ENCODE assay signal across 10 cellular contexts in the genomic region with DNA sequence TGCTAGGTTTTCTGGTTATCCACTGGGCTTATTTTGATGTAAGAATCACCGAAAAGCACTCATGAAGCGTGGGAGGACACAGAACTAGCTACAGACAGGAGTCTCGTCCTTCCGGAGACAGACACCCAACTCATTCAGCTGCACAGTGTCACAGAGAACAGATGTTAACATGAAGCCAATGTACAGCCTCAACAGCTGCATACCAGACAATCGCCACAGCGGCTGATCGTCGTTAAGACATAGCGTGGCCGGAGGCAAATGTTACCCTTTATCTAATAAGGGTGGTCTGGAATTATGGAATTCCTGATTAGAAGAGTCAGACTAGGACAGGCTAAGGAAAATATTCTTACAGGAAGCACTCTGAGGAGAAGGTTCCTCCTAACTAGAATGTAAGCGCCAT. TPM values are rescaled to one million over a fixed set of nuclear protein-coding genes. Genes with fewer than 3 reads are reported as not detected.
DNase-seq lines count a peak whose midpoint lies in the region; ATAC-seq and TF ChIP-seq lines count a peak whose summit lies in the region.
"Had no signal": no experiment of that assay in that cellular context is flagged by ENCODE, and none has a peak within 500 bp of the region (broad histone marks: within the 10 kb centered on the region; RNA-seq: fewer than 3 reads in every experiment).

No MANE protein-coding gene starts in this region.

- no peak overlapping the region for H2BK5ac ChIP-seq in mesendoderm (ENCODE audit: low read length)

- H3K4me3 ChIP-seq in mesendoderm (ENCODE audit: low read length): peak overlapping the region; percentile 20
- H3K4me3 ChIP-seq in stomach smooth muscle (ENCODE audit: low read length in 2 of 2): peak overlapping the region; percentile 82 to 87
- H3K4me3 ChIP-seq in adrenal gland: peak overlapping the region in 1 of 4 donors; percentile 86

- H2BK15ac ChIP-seq in mesendoderm (replicated peaks; ENCODE audit: low read depth): no peak overlapping the region

- H3K18ac ChIP-seq in mesendoderm (ENCODE audit: low read length): no peak overlapping the region

- H3K23ac ChIP-seq in mesendoderm (ENCODE audit: low read length): no peak overlapping the region

- WGBS in mesendoderm (ENCODE audit: extremely low coverage, insufficient coverage, low lambda C conversion rate): no CpG with 5 or more reads among the region's 11 CpGs
- WGBS in adrenal gland, 4 donors: 79 to 96% (median 92%) methylated on average over 11 of the region's 11 CpGs

- DNase-seq in activated naive CD4-positive, alpha-beta T cell treated with anti-CD3 and anti-CD28 coated beads for 36 hours: no peak
- no peak for DNase-seq in activated naive CD4-positive, alpha-beta T cell (lab: John Stamatoyannopoulos, UW)
- DNase-seq in activated T-helper 1 cell treated with anti-CD3 and anti-CD28 coated beads, Interleukin-12 subunit alpha, Interleukin-12 subunit beta, Interleukin-2, Interleukin-4 antibody, amounts not matched to agents 30 ng/mL and 10 ng/mL and 1 ng/mL, durations not matched to agents 14 hours and 24 hours and 36 hours (ENCODE audit: low spot score): no peak
- DNase-seq in mesendoderm (no peak), midbrain (lab: John Stamatoyannopoulos, UW) (no peak), adrenal gland (no peak)
- DNase-seq: NCI-H1694; stimulated activated naive CD4-positive, alpha-beta T cell treated with Interleukin-2 at 50 U/mL for 16 hours had no signal

- no peaks in the 10 kb centered on the region for H3K4me1 Mint-ChIP-seq in activated naive CD4-positive, alpha-beta T cell treated with anti-CD3 and anti-CD28 coated beads for 36 hours (ENCODE audit: low read depth)
- no peaks in the 10 kb centered on the region for H3K4me1 Mint-ChIP-seq in activated T-helper 1 cell treated with anti-CD3 and anti-CD28 coated beads, Interleukin-12 subunit alpha, Interleukin-12 subunit beta, Interleukin-2, Interleukin-4 antibody, amounts not matched to agents 30 ng/mL and 10 ng/mL and 1 ng/mL, durations not matched to agents 14 hours and 24 hours and 36 hours (ENCODE audit: low read depth)

- H2BK120ac ChIP-seq in mesendoderm (ENCODE audit: low read depth, low read length): no peak overlapping the region

- no peak overlapping the region for H3K56ac ChIP-seq in mesendoderm (ENCODE audit: low read length)

- H3K4me1 ChIP-seq in mesendoderm (ENCODE audit: control insufficient read depth, low read depth, low read length): no peaks in the 10 kb centered on the region
- H3K4me1 ChIP-seq in stomach smooth muscle (ENCODE audit: control insufficient read depth, insufficient read depth, low read length): peaks cover 2% of the 10 kb centered on the region
- peaks cover 4 to 12% of the 10 kb centered on the region in 2 donors for H3K4me1 ChIP-seq in adrenal gland (replicated peaks in 1 of 2)

- no peak for TF ChIP-seq POLR2A in adrenal gland (IDR thresholded peaks at IDR 0.05)

- H4K5ac ChIP-seq in mesendoderm (ENCODE audit: low read length): no peak overlapping the region

- H3K27me3 ChIP-seq in mesendoderm (ENCODE audit: insufficient read depth, low read length, poor library complexity) (peaks cover 16% of the 10 kb centered on the region), stomach smooth muscle (ENCODE audit: control insufficient read depth in 1 of 2, insufficient read depth in 2 of 2, low read length in 2 of 2) (no peaks in the 10 kb centered on the region), adrenal gland (no peaks in the 10 kb centered on the region)

- CTCF ChIA-PET in activated naive CD4-positive, alpha-beta T cell treated with anti-CD3 and anti-CD28 coated beads for 36 hours (lab: Charles Lee): interaction anchor here (1.3 kb wide), 1 partner anchor 54 kb away, joined by 4 read pairs; no protein-coding TSS in a partner anchor

- H3K9ac ChIP-seq in mesendoderm (ENCODE audit: low read length) (no peak overlapping the region), stomach smooth muscle (ENCODE audit: low read length in 2 of 2) (peak overlapping the region; percentile 83 to 88)

- H2AK5ac ChIP-seq in mesendoderm (ENCODE audit: low read length): no peak overlapping the region

- no peak overlapping the region for H3K27ac ChIP-seq in mesendoderm (ENCODE audit: low read depth, low read length)
- H3K27ac ChIP-seq in stomach smooth muscle (ENCODE audit: low read length): no peak overlapping the region
- no peak overlapping the region for H3K27ac ChIP-seq in adrenal gland

- no peak overlapping the region for H3K4ac ChIP-seq in mesendoderm (ENCODE audit: low read depth, low read length)

- ATAC-seq in HG02678 (IDR thresholded peaks at IDR 0.05; ENCODE audit: unreplicated experiment): no peak

- H3K9me3 Mint-ChIP-seq in activated naive CD4-positive, alpha-beta T cell treated with anti-CD3 and anti-CD28 coated beads for 36 hours: no peaks in the 10 kb centered on the region
- peaks cover 7% of the 10 kb centered on the region for H3K9me3 Mint-ChIP-seq in activated T-helper 1 cell treated with anti-CD3 and anti-CD28 coated beads, Interleukin-12 subunit alpha, Interleukin-12 subunit beta, Interleukin-2, Interleukin-4 antibody, amounts not matched to agents 30 ng/mL and 10 ng/mL and 1 ng/mL, durations not matched to agents 14 hours and 24 hours and 36 hours

- H3K9me3 ChIP-seq in stomach smooth muscle (ENCODE audit: control insufficient read depth in 2 of 2, low read length in 2 of 2) (no peaks in the 10 kb centered on the region), adrenal gland (replicated peaks in 1 of 3) (no peaks in the 10 kb centered on the region)

- peaks cover 32% of the 10 kb centered on the region for H3K27me3 Mint-ChIP-seq in activated naive CD4-positive, alpha-beta T cell treated with anti-CD3 and anti-CD28 coated beads for 36 hours (ENCODE audit: low read depth)
- peaks cover 29% of the 10 kb centered on the region for H3K27me3 Mint-ChIP-seq in activated T-helper 1 cell treated with anti-CD3 and anti-CD28 coated beads, Interleukin-12 subunit alpha, Interleukin-12 subunit beta, Interleukin-2, Interleukin-4 antibody, amounts not matched to agents 30 ng/mL and 10 ng/mL and 1 ng/mL, durations not matched to agents 14 hours and 24 hours and 36 hours (ENCODE audit: insufficient read depth)

- peak overlapping the region; percentile 38 for H3K4me3 Mint-ChIP-seq in activated naive CD4-positive, alpha-beta T cell treated with anti-CD3 and anti-CD28 coated beads for 36 hours
- peak overlapping the region; percentile 76 for H3K4me3 Mint-ChIP-seq in activated T-helper 1 cell treated with anti-CD3 and anti-CD28 coated beads, Interleukin-12 subunit alpha, Interleukin-12 subunit beta, Interleukin-2, Interleukin-4 antibody, amounts not matched to agents 30 ng/mL and 10 ng/mL and 1 ng/mL, durations not matched to agents 14 hours and 24 hours and 36 hours

- H4K8ac ChIP-seq in mesendoderm (ENCODE audit: low read depth, low read length): no peak overlapping the region

- TF ChIP-seq CTCF in adrenal gland (IDR thresholded peaks at IDR 0.05): no peak

- H3K79me1 ChIP-seq in mesendoderm (ENCODE audit: low read length): no peaks in the 10 kb centered on the region

- H3K36me3 ChIP-seq in mesendoderm (ENCODE audit: control insufficient read depth, insufficient read depth, low read length) (no peaks in the 10 kb centered on the region), stomach smooth muscle (ENCODE audit: control insufficient read depth in 2 of 2, insufficient read depth in 2 of 2, low read length in 2 of 2) (no peaks in the 10 kb centered on the region), adrenal gland (replicated peaks in 1 of 2) (no peaks in the 10 kb centered on the region)

- H3K4me2 ChIP-seq in mesendoderm (ENCODE audit: low read length): no peak overlapping the region

- H3K79me2 ChIP-seq in mesendoderm (ENCODE audit: control insufficient read depth, insufficient read depth, low read length): no peaks in the 10 kb centered on the region

- intact Hi-C loops in activated naive CD4-positive, alpha-beta T cell treated with anti-CD3 and anti-CD28 coated beads for 36 hours (cut with micrococcal nuclease): no loop called here
- intact Hi-C loops in activated T-helper 1 cell treated with anti-CD3 and anti-CD28 coated beads, Interleukin-12 subunit alpha, Interleukin-12 subunit beta, Interleukin-2, Interleukin-4 antibody, amounts not matched to agents 30 ng/mL and 10 ng/mL and 1 ng/mL, durations not matched to agents 14 hours and 24 hours and 36 hours (cut with micrococcal nuclease): no loop called here
- intact Hi-C loops in adrenal gland (cut with DNase I): no loop called here

- H3K36me3 Mint-ChIP-seq in activated naive CD4-positive, alpha-beta T cell treated with anti-CD3 and anti-CD28 coated beads for 36 hours (ENCODE audit: low read depth): no peaks in the 10 kb centered on the region
- H3K36me3 Mint-ChIP-seq in activated T-helper 1 cell treated with anti-CD3 and anti-CD28 coated beads, Interleukin-12 subunit alpha, Interleukin-12 subunit beta, Interleukin-2, Interleukin-4 antibody, amounts not matched to agents 30 ng/mL and 10 ng/mL and 1 ng/mL, durations not matched to agents 14 hours and 24 hours and 36 hours (ENCODE audit: low read depth): no peaks in the 10 kb centered on the region

- H3K27ac Mint-ChIP-seq in activated naive CD4-positive, alpha-beta T cell treated with anti-CD3 and anti-CD28 coated beads for 36 hours: no peak overlapping the region
- H3K27ac Mint-ChIP-seq in activated T-helper 1 cell treated with anti-CD3 and anti-CD28 coated beads, Interleukin-12 subunit alpha, Interleukin-12 subunit beta, Interleukin-2, Interleukin-4 antibody, amounts not matched to agents 30 ng/mL and 10 ng/mL and 1 ng/mL, durations not matched to agents 14 hours and 24 hours and 36 hours: no peak overlapping the region

RNA-seq across cellular contexts. Expression of a gene that starts 1.2 kb away (rescaled TPM):
- not detected for total RNA-seq in activated naive CD4-positive, alpha-beta T cell treated with anti-CD3 and anti-CD28 coated beads for 36 hours
- not detected in 2 replicates for total RNA-seq in activated T-helper 1 cell treated with anti-CD3 and anti-CD28 coated beads, Interleukin-12 subunit alpha, Interleukin-12 subunit beta, Interleukin-2, Interleukin-4 antibody, amounts not matched to agents 30 ng/mL and 10 ng/mL and 1 ng/mL, durations not matched to agents 14 hours and 24 hours and 36 hours
- 1.4 TPM for polyA plus RNA-seq in mesendoderm (2013, experiment 1 of 2)
- polyA plus RNA-seq in mesendoderm (2013, experiment 2 of 2): 1.3 TPM
- 10 to 100 TPM in 2 of 8 donors, 1 to 10 TPM in 6; 4.4 to 12.4 (median 8.8) TPM for total RNA-seq in adrenal gland
- 1 to 10 TPM; 1.6 to 8.1 (median 1.8) TPM for polyA plus RNA-seq in adrenal gland
